Comparison of ENCODE assay signal across 8 cellular contexts in the genomic region with DNA sequence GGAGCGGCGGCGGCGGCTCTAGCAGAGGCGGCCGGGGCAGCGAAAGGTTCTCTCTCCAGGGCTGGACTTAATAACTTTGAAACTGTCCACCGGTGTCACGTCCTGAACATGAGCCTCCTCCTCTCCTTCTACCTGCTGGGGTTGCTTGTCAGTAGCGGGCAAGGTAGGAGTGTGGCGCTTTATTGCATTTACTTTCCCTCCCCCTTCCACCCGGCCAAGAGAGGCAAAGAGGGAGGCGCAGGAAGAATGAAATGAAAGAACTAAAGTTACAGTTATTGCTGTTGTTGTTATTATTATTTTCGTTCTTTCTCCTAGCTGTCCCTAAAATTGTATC. TPM values are rescaled to one million over a fixed set of nuclear protein-coding genes. Genes with fewer than 3 reads are reported as not detected.
DNase-seq lines count a peak whose midpoint lies in the region; ATAC-seq and TF ChIP-seq lines count a peak whose summit lies in the region.

No MANE protein-coding gene starts in this region.

- H3K27me3 ChIP-seq in KMS-11 (ENCODE audit: insufficient read depth, low read depth) (no peaks in the 10 kb centered on the region), esophagus muscularis mucosa (peaks cover 0 to 15% (median 3%) of the 10 kb centered on the region in 4 donors), parathyroid adenoma (ENCODE audit: control insufficient read depth, insufficient read depth, low read length) (no peaks in the 10 kb centered on the region)

- H3K4me1 ChIP-seq in KMS-11 (ENCODE audit: low read depth, poor library complexity, severe bottlenecking) = peaks cover 6% of the 10 kb centered on the region
- H3K4me1 ChIP-seq in esophagus muscularis mucosa = peaks cover 12 to 28% (median 23%) of the 10 kb centered on the region in 4 donors
- H3K4me1 ChIP-seq in parathyroid adenoma = no peaks in the 10 kb centered on the region

- H3K9me3 ChIP-seq in esophagus muscularis mucosa = no peaks in the 10 kb centered on the region
- no peaks in the 10 kb centered on the region for H3K9me3 ChIP-seq in parathyroid adenoma (ENCODE audit: control insufficient read depth, low read length)

- no peak for TF ChIP-seq EP300 in esophagus muscularis mucosa (IDR thresholded peaks at IDR 0.05)

- TF ChIP-seq CTCF in KMS-11 (conservative IDR thresholded peaks at IDR 0.05; ENCODE audit: low read depth, low read length) = no peak
- no peak for TF ChIP-seq CTCF in esophagus muscularis mucosa (IDR thresholded peaks at IDR 0.05)
- TF ChIP-seq CTCF in parathyroid adenoma (IDR thresholded peaks at IDR 0.05) = no peak

- H3K4me3 ChIP-seq in KMS-11 (IDR thresholded peaks at IDR 0.05; ENCODE audit: insufficient read depth, low read depth, low read length) (no peak overlapping the region), esophagus muscularis mucosa (peak overlapping the region; percentile 56 to 75 (median 60)), parathyroid adenoma (ENCODE audit: low read depth, low read length) (peak overlapping the region; percentile 56)

- H3K79me2 ChIP-seq in KMS-11 (ENCODE audit: insufficient read depth, low read depth) (no peaks in the 10 kb centered on the region), parathyroid adenoma (no peaks in the 10 kb centered on the region)

- peak; percentile 42 for ATAC-seq in GM18907 (IDR thresholded peaks at IDR 0.05; ENCODE audit: unreplicated experiment)
- no peak for ATAC-seq in GM21619 (IDR thresholded peaks at IDR 0.05; ENCODE audit: unreplicated experiment)
- ATAC-seq in GM18870 (IDR thresholded peaks at IDR 0.05; ENCODE audit: unreplicated experiment) = no peak

- H3K27ac ChIP-seq in KMS-11 (no peak overlapping the region), esophagus muscularis mucosa (replicated peaks in 1 of 4) (peak overlapping the region in 2 of 4 donors; percentile 36 to 61), parathyroid adenoma (no peak overlapping the region)

- DNase-seq in esophagus muscularis mucosa (ENCODE audit: extremely low spot score) (no peak), ecto neural progenitor cell (ENCODE audit: low spot score) (no peak), DMS153 treated with DMSO at 0.1 percent for 48 hours (lab: John Stamatoyannopoulos, UW; ENCODE audit: unreplicated experiment) (no peak)

- H3K9ac ChIP-seq in KMS-11 = peak overlapping the region; percentile 20; the same call in 1 of the 2 replicates
- no peak overlapping the region for H3K9ac ChIP-seq in parathyroid adenoma

- H4K20me1 ChIP-seq in KMS-11 (ENCODE audit: insufficient read depth) = no peaks in the 10 kb centered on the region

- intact Hi-C loops in esophagus muscularis mucosa (cut with DNase I) = loop anchor here (5.0 kb wide), 1 partner anchor 1794 kb away; no protein-coding TSS in a partner anchor

- 0% methylated on average over 11 of the region's 14 CpGs for WGBS in esophagus muscularis mucosa

- H2AFZ ChIP-seq in KMS-11 (ENCODE audit: low read depth) (peak overlapping the region; percentile 96), parathyroid adenoma (peak overlapping the region; percentile 60)

- TF ChIP-seq POLR2A in esophagus muscularis mucosa (IDR thresholded peaks at IDR 0.05; ENCODE audit: low read depth) = no peak

- H3K36me3 ChIP-seq in KMS-11 (ENCODE audit: insufficient read depth) (no peaks in the 10 kb centered on the region), esophagus muscularis mucosa (no peaks in the 10 kb centered on the region), parathyroid adenoma (ENCODE audit: control insufficient read depth, insufficient read depth, low read length) (no peaks in the 10 kb centered on the region)

- H3K4me2 ChIP-seq in KMS-11 (peak overlapping the region; percentile 81), parathyroid adenoma (ENCODE audit: low read length) (peak overlapping the region; percentile 64)

RNA-seq across cellular contexts. Expression of gene NCAM2, which starts 0.2 kb away (rescaled TPM):
- total RNA-seq in esophagus muscularis mucosa = 1 to 10 TPM; 4.2 to 7.5 (median 4.9) TPM
